9 cellular contexts compared by ENCODE assay signal in genomic region chr5:57494104-57495098, GRCh38. TPM values are rescaled to one million over a fixed set of nuclear protein-coding genes. Genes with fewer than 3 reads are reported as not detected.
DNase-seq lines count a peak whose midpoint lies in the region; FAIRE-seq and TF ChIP-seq lines count a peak whose summit lies in the region.
"Had no signal": no experiment of that assay in that cellular context is flagged by ENCODE, and none has a peak within 500 bp of the region (broad histone marks: within the 10 kb centered on the region; RNA-seq: fewer than 3 reads in every experiment).

No MANE protein-coding gene starts in this region.

- no peaks in the 10 kb centered on the region for H4K20me1 ChIP-seq in GM23248 (ENCODE audit: insufficient read depth)

- no peaks in the 10 kb centered on the region for H3K9me3 ChIP-seq in Caco-2
- H3K9me3 ChIP-seq in GM23248 (ENCODE audit: low read depth): no peaks in the 10 kb centered on the region

- no peak overlapping the region for H3K4me3 Mint-ChIP-seq in Caco-2 (ENCODE audit: unreplicated experiment)

- H3K4me2 ChIP-seq in GM23248 (ENCODE audit: unreplicated experiment): peak overlapping the region; percentile 46

- H3K4me3 ChIP-seq in Caco-2 (ENCODE audit: low read depth, low read length) (no peak overlapping the region), GM23248 (peak overlapping the region; percentile 37)

- H3K9ac ChIP-seq in GM23248: peak overlapping the region; percentile 38; the same call in 1 of the 2 replicates

- no peak for TF ChIP-seq CTCF in Caco-2 (IDR thresholded peaks at IDR 0.05; ENCODE audit: insufficient read depth in 1 of 2, low read depth in 1 of 2, low read length in 1 of 2, severe bottlenecking in 1 of 2, unreplicated experiment in 1 of 2)

- 35 to 36% methylated on average over 6 of the region's 6 CpGs for WGBS in GM23248 (ENCODE audit: low coverage in 1 of 2, low lambda C conversion rate in 2 of 2, missing lambda C conversion rate in 2 of 2), 2 experiments

- TF ChIP-seq POLR2A in GM12891 (IDR thresholded peaks at IDR 0.05; ENCODE audit: low read depth, low read length): no peak

- H3K36me3 Mint-ChIP-seq in Caco-2 (ENCODE audit: insufficient read depth, unreplicated experiment): no peaks in the 10 kb centered on the region

- peaks cover 10% of the 10 kb centered on the region for H3K9me3 Mint-ChIP-seq in Caco-2 (ENCODE audit: unreplicated experiment)

- H2AFZ ChIP-seq in GM23248: peak overlapping the region; percentile 68

- no peaks in the 10 kb centered on the region for H3K9me2 ChIP-seq in GM23248 (ENCODE audit: insufficient read depth)

- H3F3A ChIP-seq in GM23248 (ENCODE audit: insufficient read depth): peaks cover 2% of the 10 kb centered on the region; the same call in 1 of the 2 replicates

- in situ Hi-C loops in GM23248 (cut with MboI): loop anchor here (5.0 kb wide), 1 partner anchor 968 kb away; the partner anchor contains the start of gene PLK2

- BruUV-seq in Caco-2 (replicated peaks; lab: Mats Ljungman, UMichigan): no TSS peak

- DNase-seq in Caco-2 (peak; percentile 42 to 67), GM23248 (peak; percentile 98), NCI-H1105 treated with DMSO at 0.1 percent for 48 hours (lab: John Stamatoyannopoulos, UW) (peak; percentile 69), foreskin melanocyte (peak; percentile 95), GM12891 (ENCODE audit: insufficient read length, low spot score) (no peak), activated gamma-delta T cell (lab: John Stamatoyannopoulos, UW) (no peak)
- peak in 2 of 3 experiments; percentile 2 to 3 for DNase-seq in activated CD8-positive, alpha-beta memory T cell treated with anti-CD3 and anti-CD28 coated beads for 48 hours (ENCODE audit: low read depth in 2 of 3, low spot score in 2 of 3)
- peak; percentile 8 to 25 for DNase-seq in stimulated activated CD4-positive, alpha-beta T cell treated with anti-CD3 and anti-CD28 coated beads, Interleukin-1b, Interleukin-23, amount 100 ng/mL, for 4 hours (ENCODE audit: low read depth in 2 of 2)

- H3K4me1 ChIP-seq in Caco-2 (peaks cover 10% of the 10 kb centered on the region), GM23248 (ENCODE audit: insufficient read depth) (peaks cover 23% of the 10 kb centered on the region)

- H3K27ac Mint-ChIP-seq in Caco-2 (ENCODE audit: unreplicated experiment): peak overlapping the region; percentile 25

- POLR2A ChIA-PET in Caco-2 (lab: Charles Lee): no interaction called here

- peak overlapping the region; percentile 63 for H3K27ac ChIP-seq in GM23248

- H3K36me3 ChIP-seq in Caco-2 (ENCODE audit: control insufficient read depth, insufficient read depth, low read length) (no peaks in the 10 kb centered on the region), GM23248 (ENCODE audit: low read depth) (no peaks in the 10 kb centered on the region)

- intact Hi-C loops in Caco-2 (cut with micrococcal nuclease; ENCODE audit: unreplicated experiment): loop anchor here (5.0 kb wide), 2 partner anchors 182 to 393 kb away; no protein-coding TSS in a partner anchor

- H3K4me1 Mint-ChIP-seq in Caco-2 (ENCODE audit: low read depth, unreplicated experiment): peaks cover 20% of the 10 kb centered on the region

- no peaks in the 10 kb centered on the region for H3K79me2 ChIP-seq in GM23248 (ENCODE audit: insufficient read depth)

- no peak for FAIRE-seq in GM12891 (lab: Jason Lieb, UNC)

- CTCF ChIA-PET in Caco-2 (lab: Charles Lee): interaction anchor here (0.9 kb wide), 2 partner anchors 112 to 196 kb away, joined by 3 read pairs; no protein-coding TSS in a partner anchor

- no peaks in the 10 kb centered on the region for H3K27me3 Mint-ChIP-seq in Caco-2 (ENCODE audit: insufficient read depth, unreplicated experiment)

- H3K27me3 ChIP-seq in Caco-2 (replicated peaks; ENCODE audit: control insufficient read depth, insufficient read depth, low read length): no peaks in the 10 kb centered on the region
- H3K27me3 ChIP-seq in GM23248 (replicated peaks; ENCODE audit: insufficient read depth): no peaks in the 10 kb centered on the region

TF ChIP-seq in GM12891, 5 proteins besides CTCF, POLR2A, EP300 and RAD21:
- no peak for TF ChIP-seq SPI1 (IDR thresholded peaks at IDR 0.05; ENCODE audit: low read depth, low read length)
- TF ChIP-seq TAF1 (IDR thresholded peaks at IDR 0.05; ENCODE audit: low read depth, low read length): no peak
- TF ChIP-seq PAX5 (IDR thresholded peaks at IDR 0.05; ENCODE audit: insufficient read depth, low read length, severe bottlenecking): no peak

RNA-seq across cellular contexts. Expression of gene ACTBL2, which starts 11.8 kb away (rescaled TPM):
- total RNA-seq in Caco-2 (2022): not detected in 2 replicates
- 0.11 and 0.76 TPM in 2 replicates for total RNA-seq in GM23248 (2014; rRNA removed; shearing (Covaris generic))
- polyA plus RNA-seq in GM23248 (2016; fragmentation: Nextera tagmentation; extraction: Ambion mirVana): 0.24 and 0.34 TPM in 2 replicates
- 0.04 TPM for polyA plus RNA-seq in GM12891 (2012; ENCODE audit: low read depth, missing spikeins)
- total RNA-seq: mononuclear cell had no signal

Comparison
In these comparisons a context has a peak if more than half of its experiments do, and no peak if none do; other contexts are left out.
1. DNase-seq: peak in Caco-2 (2 of 2), GM23248 (single experiment), NCI-H1105 treated with DMSO at 0.1 percent for 48 hours (single experiment), activated CD8-positive, alpha-beta memory T cell treated with anti-CD3 and anti-CD28 coated beads for 48 hours (2 of 3), foreskin melanocyte (single experiment) and stimulated activated CD4-positive, alpha-beta T cell treated with anti-CD3 and anti-CD28 coated beads, Interleukin-1b, Interleukin-23, amount 100 ng/mL, for 4 hours (2 of 2); none in GM12891 (single experiment) and activated gamma-delta T cell (single experiment).